ENCODE assay signal across 8 cellular contexts in the genomic region with DNA sequence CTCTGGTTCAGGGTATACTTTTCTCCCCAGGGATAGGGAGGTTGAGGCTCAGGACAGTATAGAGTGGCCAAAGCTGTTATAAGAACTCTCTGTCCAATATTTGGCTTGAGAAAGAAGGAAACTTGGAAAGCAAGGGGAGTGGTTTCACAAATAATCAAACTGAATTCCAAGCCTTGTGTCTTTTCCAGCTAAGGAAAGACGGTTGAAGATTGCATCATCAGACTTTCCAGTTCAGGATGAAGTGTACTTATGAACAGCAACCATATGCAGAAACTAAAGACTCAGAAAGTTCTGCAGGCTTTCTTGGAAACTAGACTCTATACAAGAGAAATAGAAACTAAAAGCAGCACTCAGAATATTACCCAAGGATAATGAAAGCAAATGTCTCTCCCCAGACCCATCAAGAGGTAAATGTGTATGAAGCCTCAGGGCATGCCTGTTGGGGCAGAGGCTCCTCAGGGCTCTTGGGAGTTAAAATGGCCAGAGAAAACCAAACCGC. TPM values are rescaled to one million over a fixed set of nuclear protein-coding genes. Genes with fewer than 3 reads are reported as not detected.
DNase-seq lines count a peak whose midpoint lies in the region; ATAC-seq and TF ChIP-seq lines count a peak whose summit lies in the region.

No MANE protein-coding gene starts in this region.

- peaks cover 6% of the 10 kb centered on the region for H3K9me3 Mint-ChIP-seq in activated naive CD8-positive, alpha-beta T cell treated with anti-CD3 and anti-CD28 coated beads for 36 hours
- no peaks in the 10 kb centered on the region for H3K9me3 Mint-ChIP-seq in osteocyte (ENCODE audit: unreplicated experiment)

- peaks cover 34% of the 10 kb centered on the region for H3K4me1 Mint-ChIP-seq in activated naive CD8-positive, alpha-beta T cell treated with anti-CD3 and anti-CD28 coated beads for 36 hours
- H3K4me1 Mint-ChIP-seq in osteocyte (ENCODE audit: unreplicated experiment), result peaks cover 7% of the 10 kb centered on the region

- H3K27ac Mint-ChIP-seq in activated naive CD8-positive, alpha-beta T cell treated with anti-CD3 and anti-CD28 coated beads for 36 hours, result peak overlapping the region; percentile 86
- H3K27ac Mint-ChIP-seq in osteocyte (ENCODE audit: unreplicated experiment), result peak overlapping the region; percentile 1

- H3K4me3 Mint-ChIP-seq in activated naive CD8-positive, alpha-beta T cell treated with anti-CD3 and anti-CD28 coated beads for 36 hours, result no peak overlapping the region
- no peak overlapping the region for H3K4me3 Mint-ChIP-seq in osteocyte (ENCODE audit: unreplicated experiment)

- DNase-seq in DMS 273 (lab: John Stamatoyannopoulos, UW; ENCODE audit: unreplicated experiment) (peak; percentile 26), DMS 273 treated with DMSO at 0.1 percent for 48 hours (lab: John Stamatoyannopoulos, UW) (no peak), osteocyte (ENCODE audit: extremely low spot score, unreplicated experiment) (no peak), posterior vena cava (ENCODE audit: low spot score) (no peak), DMS114 treated with DMSO at 0.1 percent for 48 hours (lab: John Stamatoyannopoulos, UW; ENCODE audit: unreplicated experiment) (no peak), SHP77 (lab: John Stamatoyannopoulos, UW) (no peak)
- peak; percentile 18 for DNase-seq in activated naive CD8-positive, alpha-beta T cell treated with anti-CD3 and anti-CD28 coated beads for 36 hours

- peak; percentile 66 for ATAC-seq in HG03045 (IDR thresholded peaks at IDR 0.05; ENCODE audit: unreplicated experiment)

- peaks cover 2% of the 10 kb centered on the region for H3K36me3 Mint-ChIP-seq in activated naive CD8-positive, alpha-beta T cell treated with anti-CD3 and anti-CD28 coated beads for 36 hours
- no peaks in the 10 kb centered on the region for H3K36me3 Mint-ChIP-seq in osteocyte (ENCODE audit: unreplicated experiment)

- intact Hi-C loops in posterior vena cava (cut with DNase I), result no loop called here

- peaks cover 28% of the 10 kb centered on the region for H3K27me3 Mint-ChIP-seq in activated naive CD8-positive, alpha-beta T cell treated with anti-CD3 and anti-CD28 coated beads for 36 hours
- H3K27me3 Mint-ChIP-seq in osteocyte (ENCODE audit: unreplicated experiment), result peaks cover 63% of the 10 kb centered on the region

- no peak for TF ChIP-seq CTCF in osteocyte (IDR thresholded peaks at IDR 0.05)

RNA-seq across cellular contexts. Expression of a gene that starts 46.4 kb away (rescaled TPM):
- not detected for total RNA-seq in activated naive CD8-positive, alpha-beta T cell treated with anti-CD3 and anti-CD28 coated beads for 36 hours
- total RNA-seq in osteocyte (not detected in 2 replicates), posterior vena cava (10 to 100 TPM; 45.5 to 54.1 TPM)

Comparison
In these comparisons a context has a peak if more than half of its experiments do, and no peak if none do; other contexts are left out.
1. DNase-seq: peak in DMS 273 (single experiment) and activated naive CD8-positive, alpha-beta T cell treated with anti-CD3 and anti-CD28 coated beads for 36 hours (single experiment); none in DMS 273 treated with DMSO at 0.1 percent for 48 hours (single experiment), osteocyte (single experiment), posterior vena cava (single experiment), DMS114 treated with DMSO at 0.1 percent for 48 hours (single experiment) and SHP77 (0 of 2).
2. RNA of a gene that starts 46.4 kb away (total RNA-seq): 45.5 to 54.1 TPM in posterior vena cava; not detected in activated naive CD8-positive, alpha-beta T cell treated with anti-CD3 and anti-CD28 coated beads for 36 hours and not detected in osteocyte; every median in the first group is over 10 times any median in the second.